ENCODE assay signal across 39 cellular contexts in genomic region chr3:10774825-10775224, GRCh38. TPM values are rescaled to one million over a fixed set of nuclear protein-coding genes. Genes with fewer than 3 reads are reported as not detected.
"Had no signal": no experiment of that assay in that cellular context is flagged by ENCODE, and none has a peak within 500 bp of the region (broad histone marks: within the 10 kb centered on the region; RNA-seq: fewer than 3 reads in every experiment).

No MANE protein-coding gene starts in this region.

- DNase-seq: activated B cell treated with CpG ODN at 0.5 μM for 24 hours; activated CD4-positive, alpha-beta memory T cell treated with anti-CD3 and anti-CD28 coated beads for 36 hours; activated CD4-positive, alpha-beta T cell treated with anti-CD3 and anti-CD28 coated beads for 4 hours; activated CD4-positive, alpha-beta T cell treated with anti-CD3 and anti-CD28 coated beads, Interleukin-2, amount 50 U/mL, for 1 hour; activated CD4-positive, CD25-positive, alpha-beta regulatory T cell treated with anti-CD3 and anti-CD28 coated beads, Interleukin-2, amount 50 U/mL, for 72 hours; activated effector memory CD4-positive, alpha-beta T cell treated with Interleukin-2 at 50 U/mL for 16 hours; activated naive CD4-positive, alpha-beta T cell treated with anti-CD3 and anti-CD28 coated beads, Interleukin-2, amount 10 ng/mL, durations not matched to agents 7 days and 5 days; activated naive CD8-positive, alpha-beta T cell treated with anti-CD3 and anti-CD28 coated beads, Interleukin-2, amount 50 U/mL, for 24 hours; activated T-cell treated with anti-CD3 and anti-CD28 coated beads for 4 hours; activated T-cell treated with anti-CD3 and anti-CD28 coated beads, Interleukin-2, amount 50 U/mL, for 4 hours; anterior cingulate cortex; MM.1S; MV-4-11; NCI-H1092; NCI-H1436 treated with DMSO at 0.1 percent for 48 hours; NCI-H1694 treated with DMSO at 0.1 percent for 48 hours; NCI-H2029 treated with DMSO at 0.1 percent for 48 hours; NCI-H2107; NCI-H2171; NCI-H510A; NCI-H526; NCI-H748 treated with DMSO at 0.1 percent for 48 hours; NK-92 treated with Interleukin-12 subunit alpha and Interleukin-12 subunit beta, amount 100 ng/mL, for 24 hours; PC-9; SW 1271; T-helper 1 cell; T-helper 2 cell; T-helper 9 cell had no signal

- ATAC-seq: activated naive CD8-positive, alpha-beta T cell treated with anti-CD3 and anti-CD28 coated beads, Interleukin-2, amount 50 U/mL, for 24 hours; activated T-cell treated with anti-CD3 and anti-CD28 coated beads, Interleukin-2, amount 50 U/mL, for 4 hours; Right ventricle myocardium inferior had no signal

- H2AFZ ChIP-seq: PC-9 had no signal

- H3K36me3 ChIP-seq: cardiac muscle cell had no signal

- H3K4me1 Mint-ChIP-seq: activated B cell treated with CpG ODN at 0.5 μM for 24 hours; activated naive CD4-positive, alpha-beta T cell treated with anti-CD3 and anti-CD28 coated beads, Interleukin-2, amount 10 ng/mL, durations not matched to agents 7 days and 5 days; activated naive CD8-positive, alpha-beta T cell treated with anti-CD3 and anti-CD28 coated beads, Interleukin-2, amount 50 U/mL, for 24 hours; brain; central memory CD8-positive, alpha-beta T cell had no signal

- H3K36me3 Mint-ChIP-seq: activated CD4-positive, alpha-beta memory T cell treated with anti-CD3 and anti-CD28 coated beads for 36 hours; activated naive CD4-positive, alpha-beta T cell treated with anti-CD3 and anti-CD28 coated beads, Interleukin-2, amount 10 ng/mL, durations not matched to agents 7 days and 5 days; activated naive CD8-positive, alpha-beta T cell; brain had no signal

- H3K4me3 ChIP-seq: cardiac muscle cell, PC-9 had no signal

- H3K4me2 ChIP-seq: KMS-11, PC-9 had no signal

- H3K27ac ChIP-seq: cardiac muscle cell, KMS-11, PC-9, RWPE1, VCaP had no signal

- H3K9me3 Mint-ChIP-seq: activated B cell treated with CpG ODN at 0.5 μM for 24 hours; activated CD4-positive, alpha-beta memory T cell treated with anti-CD3 and anti-CD28 coated beads for 36 hours; activated naive CD4-positive, alpha-beta T cell treated with anti-CD3 and anti-CD28 coated beads, Interleukin-2, amount 10 ng/mL, durations not matched to agents 7 days and 5 days; activated naive CD8-positive, alpha-beta T cell treated with anti-CD3 and anti-CD28 coated beads, Interleukin-2, amount 50 U/mL, for 24 hours; activated T-cell treated with anti-CD3 and anti-CD28 coated beads, Interleukin-2, amount 50 U/mL, for 4 hours; central memory CD8-positive, alpha-beta T cell had no signal

- H3K4me3 Mint-ChIP-seq: activated B cell treated with CpG ODN at 0.5 μM for 24 hours; activated CD4-positive, alpha-beta memory T cell treated with anti-CD3 and anti-CD28 coated beads for 36 hours; activated naive CD4-positive, alpha-beta T cell treated with anti-CD3 and anti-CD28 coated beads, Interleukin-2, amount 10 ng/mL, durations not matched to agents 7 days and 5 days; activated naive CD8-positive, alpha-beta T cell; activated naive CD8-positive, alpha-beta T cell treated with anti-CD3 and anti-CD28 coated beads, Interleukin-2, amount 50 U/mL, for 24 hours; activated T-cell treated with anti-CD3 and anti-CD28 coated beads, Interleukin-2, amount 50 U/mL, for 4 hours; brain; central memory CD8-positive, alpha-beta T cell had no signal

- H3K27ac Mint-ChIP-seq: activated B cell treated with CpG ODN at 0.5 μM for 24 hours; activated CD4-positive, alpha-beta memory T cell treated with anti-CD3 and anti-CD28 coated beads for 36 hours; activated naive CD4-positive, alpha-beta T cell treated with anti-CD3 and anti-CD28 coated beads, Interleukin-2, amount 10 ng/mL, durations not matched to agents 7 days and 5 days; activated naive CD8-positive, alpha-beta T cell; activated naive CD8-positive, alpha-beta T cell treated with anti-CD3 and anti-CD28 coated beads, Interleukin-2, amount 50 U/mL, for 24 hours had no signal

RNA-seq across cellular contexts. Expression of gene SLC6A11, which starts 41.2 kb away (rescaled TPM):
- total RNA-seq: activated B cell treated with CpG ODN at 0.5 μM for 24 hours; activated CD4-positive, alpha-beta memory T cell treated with anti-CD3 and anti-CD28 coated beads for 36 hours; activated CD8-positive, alpha-beta memory T cell treated with anti-CD3 and anti-CD28 coated beads for 36 hours; activated T-cell treated with anti-CD3 and anti-CD28 coated beads, Interleukin-2, amount 50 U/mL, for 4 hours; LHCN-M2; OCI-LY7; PC-9; Right ventricle myocardium inferior had no signal
- polyA plus RNA-seq: cardiac muscle cell had no signal
